Comparison of ENCODE assay signal across 27 cellular contexts in the genomic region with DNA sequence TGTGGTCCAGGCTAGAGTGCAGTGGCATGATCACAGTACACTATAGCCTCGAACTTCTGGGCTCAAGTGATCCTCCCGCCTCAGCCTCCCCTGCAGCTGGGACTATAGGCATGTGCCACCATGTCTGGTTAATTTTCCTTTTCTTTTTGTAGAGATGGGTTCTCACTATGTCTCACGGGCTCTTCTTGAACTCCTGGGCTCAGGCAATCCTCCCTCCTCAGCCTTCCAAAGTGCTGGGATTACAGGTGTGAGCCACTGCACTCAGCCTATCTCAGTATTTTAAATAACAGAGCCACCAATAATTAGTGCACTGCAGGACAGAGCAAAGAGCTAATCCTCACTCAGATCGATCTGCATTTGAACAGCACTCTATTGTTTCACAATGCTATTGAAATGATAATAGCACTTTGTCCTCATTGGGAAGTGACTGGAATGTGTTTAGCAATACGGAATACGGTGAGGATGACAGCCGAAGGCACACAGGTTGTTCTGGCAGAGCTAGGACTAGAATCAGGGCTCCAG.
DNase-seq lines count a peak whose midpoint lies in the region; ATAC-seq, FAIRE-seq and TF ChIP-seq lines count a peak whose summit lies in the region.
"Had no signal": no experiment of that assay in that cellular context is flagged by ENCODE, and none has a peak within 500 bp of the region (broad histone marks: within the 10 kb centered on the region; RNA-seq: fewer than 3 reads in every experiment).

No MANE protein-coding gene starts in this region.

- WGBS in HepG2 (ENCODE audit: low lambda C conversion rate): 2% methylated on average over 7 of the region's 7 CpGs
- 33% methylated on average over 7 of the region's 7 CpGs for WGBS in right lobe of liver (ENCODE audit: insufficient coverage, low coverage, low lambda C conversion rate, missing lambda C conversion rate)
- 31 to 42% methylated on average over 6 to 7 of the region's 7 CpGs for WGBS in endodermal cell (ENCODE audit: insufficient coverage in 1 of 2, insufficient read length in 1 of 2), 2 experiments

- DNase-seq in HepG2 (ENCODE audit: low spot score) (no peak), right lobe of liver (no peak), endodermal cell (peak; percentile 74), iPS-NIHi11 (ENCODE audit: low spot score) (peak; percentile 60)
- DNase-seq: ACHN; CD4-positive, alpha-beta T cell; COR-L47; DMS 273 treated with DMSO at 0.1 percent for 48 hours; HFFc6; Kasumi-1; NCI-H1694; NCI-H2081; NCI-H2171; NCI-H345; NCI-H774; NK-92 treated with Interleukin-12 subunit alpha and Interleukin-12 subunit beta, amount 100 ng/mL, for 24 hours; SJCRH30 had no signal

- CTCF ChIA-PET in HepG2 (lab: Yijun Ruan, JAX; ENCODE audit: low intra/inter-chr PET ratio, low total read pairs): no interaction called here

- no peak overlapping the region for H3K4me3 Mint-ChIP-seq in endodermal cell
- H3K4me3 Mint-ChIP-seq: CD4-positive, alpha-beta T cell; HFFc6 had no signal

- H3K9ac ChIP-seq in HepG2 (ENCODE audit: insufficient read depth, low read depth, low read length) (no peak overlapping the region), endodermal cell (ENCODE audit: extremely low read depth, low read length, poor library complexity, severe bottlenecking) (no peak overlapping the region)
- H3K9ac ChIP-seq: BLaER1 had no signal

- no peak overlapping the region for H2AFZ ChIP-seq in HepG2 (ENCODE audit: low read length)

- no peak overlapping the region for H3K27ac Mint-ChIP-seq in endodermal cell
- H3K27ac Mint-ChIP-seq: CD4-positive, alpha-beta T cell; HFFc6 had no signal

- TF ChIP-seq CTCF in HepG2 (CRISPR knock-in tag; IDR thresholded peaks at IDR 0.05) (no peak), right lobe of liver (IDR thresholded peaks at IDR 0.05) (no peak), endodermal cell (conservative IDR thresholded peaks at IDR 0.05) (no peak)

- ATAC-seq in HepG2 (peak; percentile 42; the same call in 2 of the 3 replicates), right lobe of liver (no peak), HG03045 (IDR thresholded peaks at IDR 0.05; ENCODE audit: unreplicated experiment) (no peak), GM18861 (IDR thresholded peaks at IDR 0.05; ENCODE audit: unreplicated experiment) (no peak), HG02678 (IDR thresholded peaks at IDR 0.05; ENCODE audit: unreplicated experiment) (no peak), GM18502 (IDR thresholded peaks at IDR 0.05; ENCODE audit: poor library complexity, unreplicated experiment) (no peak)
- ATAC-seq: GM12878, Panc1 had no signal

- H3K27ac ChIP-seq in HepG2 (ENCODE audit: extremely low read length, insufficient read depth, low read length): no peak overlapping the region
- no peak overlapping the region for H3K27ac ChIP-seq in right lobe of liver
- H3K27ac ChIP-seq in endodermal cell (ENCODE audit: low read depth, low read length): no peak overlapping the region
- H3K27ac ChIP-seq: 22Rv1, BLaER1, SJCRH30 had no signal

- peaks cover 32% of the 10 kb centered on the region for H3K4me1 Mint-ChIP-seq in endodermal cell

- no peak overlapping the region for H3K4me3 ChIP-seq in HepG2 (replicated peaks in 1 of 3; ENCODE audit: insufficient read depth in 1 of 3, low read depth in 2 of 3, low read length in 3 of 3)
- no peak overlapping the region for H3K4me3 ChIP-seq in right lobe of liver
- H3K4me3 ChIP-seq in endodermal cell (ENCODE audit: low read length): no peak overlapping the region
- H3K4me3 ChIP-seq: BLaER1, GM12878, SJCRH30 had no signal

- H3K36me3 Mint-ChIP-seq in endodermal cell (ENCODE audit: low read depth): peaks cover 9% of the 10 kb centered on the region

- FAIRE-seq in HepG2 (lab: Jason Lieb, UNC): no peak
- FAIRE-seq: GM12878, GM18507, HTR-8/SVneo had no signal

- BruUV-seq in HepG2 (replicated peaks; lab: Mats Ljungman, UMichigan): no TSS peak

- TF ChIP-seq RAD21 in HepG2 (CRISPR knock-in tag; IDR thresholded peaks at IDR 0.05): no peak

- H3K36me3 ChIP-seq in HepG2 (replicated peaks in 1 of 2; ENCODE audit: control insufficient read depth in 1 of 2, insufficient read depth in 2 of 2, low read length in 2 of 2) (no peaks in the 10 kb centered on the region), right lobe of liver (no peaks in the 10 kb centered on the region), endodermal cell (ENCODE audit: control insufficient read depth, insufficient read depth, low read length) (no peaks in the 10 kb centered on the region)
- H3K36me3 ChIP-seq: BLaER1, SJCRH30 had no signal

- no peaks in the 10 kb centered on the region for H3K9me3 ChIP-seq in HepG2 (ENCODE audit: low read length)
- H3K9me3 ChIP-seq in right lobe of liver: no peaks in the 10 kb centered on the region
- H3K9me3 ChIP-seq in endodermal cell (ENCODE audit: control insufficient read depth, low read length): peaks cover 5% of the 10 kb centered on the region
- H3K9me3 ChIP-seq: BLaER1, SJCRH30 had no signal

- POLR2A ChIA-PET in HepG2 (lab: Yijun Ruan, JAX): no interaction called here

- intact Hi-C loops in HepG2 (cut with micrococcal nuclease; ENCODE audit: unreplicated experiment) (no loop called here), right lobe of liver (cut with DNase I) (no loop called here)

- H3K27me3 Mint-ChIP-seq in endodermal cell (ENCODE audit: insufficient read depth): no peaks in the 10 kb centered on the region

- H3K4me2 ChIP-seq in HepG2 (ENCODE audit: low read depth, low read length): no peak overlapping the region
- H3K4me2 ChIP-seq: BLaER1 had no signal

- TF ChIP-seq POLR2A in HepG2 (IDR thresholded peaks at IDR 0.05; ENCODE audit: insufficient read depth in 1 of 2, low read depth in 2 of 2, low read length in 2 of 2) (no peak), right lobe of liver (IDR thresholded peaks at IDR 0.05) (no peak)

- H4K20me1 ChIP-seq in HepG2 (ENCODE audit: insufficient read depth, low read length): no peaks in the 10 kb centered on the region
- H4K20me1 ChIP-seq: BLaER1 had no signal

- H3K9me3 Mint-ChIP-seq in endodermal cell: peaks cover 5% of the 10 kb centered on the region
- H3K9me3 Mint-ChIP-seq: CD4-positive, alpha-beta T cell; HFFc6 had no signal

- in situ Hi-C loops in HepG2 (cut with HindIII; ENCODE audit: extremely low pct_ligation_motif_present, low pct_unique_long_range_greater_than_20kb): no loop called here

- H3K27me3 ChIP-seq in HepG2 (ENCODE audit: control insufficient read depth in 1 of 2, insufficient read depth in 2 of 2, low read length in 2 of 2) (no peaks in the 10 kb centered on the region), right lobe of liver (no peaks in the 10 kb centered on the region), endodermal cell (ENCODE audit: control insufficient read depth, insufficient read depth, low read length, poor library complexity, severe bottlenecking) (no peaks in the 10 kb centered on the region)
- H3K27me3 ChIP-seq: BLaER1, SJCRH30 had no signal

- no peaks in the 10 kb centered on the region for H3K4me1 ChIP-seq in HepG2 (ENCODE audit: insufficient read depth, low read length)
- no peaks in the 10 kb centered on the region for H3K4me1 ChIP-seq in right lobe of liver
- H3K4me1 ChIP-seq in endodermal cell (ENCODE audit: control insufficient read depth, insufficient read depth, low read length): no peaks in the 10 kb centered on the region
- H3K4me1 ChIP-seq: BLaER1, SJCRH30 had no signal

- H3K79me2 ChIP-seq in HepG2 (ENCODE audit: insufficient read depth, low read length): no peaks in the 10 kb centered on the region

- no peak for TF ChIP-seq EP300 in HepG2 (IDR thresholded peaks at IDR 0.05; ENCODE audit: low read depth in 2 of 2, low read length in 2 of 2)
- TF ChIP-seq EP300 in HepG2 (CRISPR knock-in tag; IDR thresholded peaks at IDR 0.05; ENCODE audit: borderline replicate concordance): no peak

TF ChIP-seq in HepG2, 621 proteins besides CTCF, POLR2A, EP300 and RAD21:
- TF ChIP-seq SOX5 (CRISPR knock-in tag; IDR thresholded peaks at IDR 0.05; ENCODE audit: borderline replicate concordance) (peak; percentile 23; the same call in 1 of the 2 replicates), SOX6 (IDR thresholded peaks at IDR 0.05) (no peak), SOX6 (CRISPR knock-in tag; IDR thresholded peaks at IDR 0.05) (0 out of 2 replicates have a peak, but pooled peaks have one; percentile 28), DRAP1 (CRISPR knock-in tag; IDR thresholded peaks at IDR 0.05) (no peak), SOX13 (IDR thresholded peaks at IDR 0.05) (peak; percentile 48; the same call in 1 of the 2 replicates), SOX13 (CRISPR knock-in tag; conservative IDR thresholded peaks at IDR 0.05 in 1 of 2, IDR thresholded peaks at IDR 0.05 in 1 of 2) (peak in 1 of 2 experiments; percentile 73; a peak in 2 of 4 replicates), CEBPB (IDR thresholded peaks at IDR 0.05; ENCODE audit: borderline replicate concordance, low read depth, low read length) (peak; percentile 49; the same call in 1 of the 2 replicates), KAT2B (IDR thresholded peaks at IDR 0.05; ENCODE audit: borderline replicate concordance, low read depth, low read length) (no peak)

Comparison
In these comparisons a context has a peak if more than half of its experiments do, and no peak if none do; other contexts are left out.
1. DNase-seq: peak in endodermal cell (single experiment) and iPS-NIHi11 (single experiment); none in HepG2 (single experiment) and right lobe of liver (0 of 3).